In the genomic region with DNA sequence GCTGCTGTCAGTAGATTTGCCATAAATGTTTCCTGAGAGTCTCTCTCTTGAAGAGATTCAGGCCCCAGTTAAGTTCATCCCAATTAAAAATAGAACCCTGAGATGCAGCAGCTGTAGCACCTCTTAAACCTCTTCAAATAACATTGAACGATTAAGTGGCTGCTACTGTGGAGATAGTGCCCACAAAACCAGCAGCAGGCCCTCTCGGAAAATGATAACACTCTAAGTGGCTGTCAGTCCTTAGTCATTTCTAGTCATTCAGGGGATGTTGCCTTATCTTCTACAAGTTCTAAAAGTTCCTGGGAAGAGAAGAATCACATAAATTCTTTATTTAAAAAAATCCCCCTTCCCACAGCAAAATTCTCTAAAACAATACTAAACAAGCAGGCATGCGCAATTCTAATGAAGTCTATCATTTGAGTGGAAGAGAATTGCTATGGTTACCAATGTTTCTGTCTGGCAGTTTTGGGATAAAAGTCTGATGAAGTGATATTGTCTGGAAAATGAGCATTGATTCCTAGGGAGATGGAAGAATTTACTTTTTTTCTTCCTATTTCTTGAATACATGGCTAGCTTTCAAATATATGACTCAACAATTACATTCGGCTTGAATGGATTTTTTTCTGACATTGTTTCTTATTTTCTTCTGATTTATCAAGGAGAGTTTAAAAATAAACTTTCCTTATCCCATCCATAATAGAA, we compare ENCODE assay signal across 1 cellular context.
TF ChIP-seq lines count a peak whose summit lies in the region.

No MANE protein-coding gene starts in this region.

TF ChIP-seq in K562, 482 proteins besides CTCF, POLR2A, EP300 and RAD21 (continued from another document and continues in another):
- TF ChIP-seq, protein P1, sequence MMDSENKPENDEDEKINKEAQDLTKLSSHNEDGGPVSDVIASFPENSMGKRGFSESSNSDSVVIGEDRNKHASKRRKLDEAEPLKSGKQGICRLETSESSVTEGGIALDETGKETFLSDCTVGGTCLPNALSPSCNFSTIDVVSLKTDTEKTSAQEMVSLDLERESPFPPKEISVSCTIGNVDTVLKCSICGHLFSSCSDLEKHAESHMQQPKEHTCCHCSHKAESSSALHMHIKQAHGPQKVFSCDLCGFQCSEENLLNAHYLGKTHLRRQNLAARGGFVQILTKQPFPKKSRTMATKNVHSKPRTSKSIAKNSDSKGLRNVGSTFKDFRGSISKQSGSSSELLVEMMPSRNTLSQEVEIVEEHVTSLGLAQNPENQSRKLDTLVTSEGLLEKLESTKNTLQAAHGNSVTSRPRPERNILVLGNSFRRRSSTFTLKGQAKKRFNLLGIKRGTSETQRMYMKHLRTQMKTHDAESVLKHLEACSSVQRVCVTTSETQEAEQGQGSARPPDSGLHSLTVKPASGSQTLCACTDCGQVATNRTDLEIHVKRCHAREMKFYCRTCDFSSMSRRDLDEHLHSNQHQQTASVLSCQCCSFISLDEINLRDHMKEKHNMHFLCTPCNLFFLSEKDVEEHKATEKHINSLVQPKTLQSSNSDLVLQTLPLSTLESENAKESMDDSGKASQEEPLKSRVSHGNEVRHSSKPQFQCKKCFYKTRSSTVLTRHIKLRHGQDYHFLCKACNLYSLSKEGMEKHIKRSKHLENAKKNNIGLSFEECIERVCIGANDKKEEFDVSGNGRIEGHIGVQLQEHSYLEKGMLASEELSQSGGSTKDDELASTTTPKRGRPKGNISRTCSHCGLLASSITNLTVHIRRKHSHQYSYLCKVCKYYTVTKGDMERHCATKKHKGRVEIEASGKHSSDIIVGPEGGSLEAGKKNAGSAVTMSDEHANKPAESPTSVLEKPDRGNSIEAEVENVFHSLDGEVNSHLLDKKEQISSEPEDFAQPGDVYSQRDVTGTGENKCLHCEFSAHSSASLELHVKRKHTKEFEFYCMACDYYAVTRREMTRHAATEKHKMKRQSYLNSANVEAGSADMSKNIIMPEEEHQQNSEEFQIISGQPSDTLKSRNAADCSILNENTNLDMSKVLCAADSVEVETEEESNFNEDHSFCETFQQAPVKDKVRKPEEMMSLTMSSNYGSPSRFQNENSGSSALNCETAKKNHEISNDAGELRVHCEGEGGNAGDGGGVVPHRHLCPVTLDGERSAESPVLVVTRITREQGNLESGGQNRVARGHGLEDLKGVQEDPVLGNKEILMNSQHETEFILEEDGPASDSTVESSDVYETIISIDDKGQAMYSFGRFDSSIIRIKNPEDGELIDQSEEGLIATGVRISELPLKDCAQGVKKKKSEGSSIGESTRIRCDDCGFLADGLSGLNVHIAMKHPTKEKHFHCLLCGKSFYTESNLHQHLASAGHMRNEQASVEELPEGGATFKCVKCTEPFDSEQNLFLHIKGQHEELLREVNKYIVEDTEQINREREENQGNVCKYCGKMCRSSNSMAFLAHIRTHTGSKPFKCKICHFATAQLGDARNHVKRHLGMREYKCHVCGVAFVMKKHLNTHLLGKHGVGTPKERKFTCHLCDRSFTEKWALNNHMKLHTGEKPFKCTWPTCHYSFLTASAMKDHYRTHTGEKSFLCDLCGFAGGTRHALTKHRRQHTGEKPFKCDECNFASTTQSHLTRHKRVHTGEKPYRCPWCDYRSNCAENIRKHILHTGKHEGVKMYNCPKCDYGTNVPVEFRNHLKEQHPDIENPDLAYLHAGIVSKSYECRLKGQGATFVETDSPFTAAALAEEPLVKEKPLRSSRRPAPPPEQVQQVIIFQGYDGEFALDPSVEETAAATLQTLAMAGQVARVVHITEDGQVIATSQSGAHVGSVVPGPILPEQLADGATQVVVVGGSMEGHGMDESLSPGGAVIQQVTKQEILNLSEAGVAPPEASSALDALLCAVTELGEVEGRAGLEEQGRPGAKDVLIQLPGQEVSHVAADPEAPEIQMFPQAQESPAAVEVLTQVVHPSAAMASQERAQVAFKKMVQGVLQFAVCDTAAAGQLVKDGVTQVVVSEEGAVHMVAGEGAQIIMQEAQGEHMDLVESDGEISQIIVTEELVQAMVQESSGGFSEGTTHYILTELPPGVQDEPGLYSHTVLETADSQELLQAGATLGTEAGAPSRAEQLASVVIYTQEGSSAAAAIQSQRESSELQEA (IDR thresholded peaks at IDR 0.05; ENCODE audit: low read depth) = no peak
- TF ChIP-seq GATAD2B (IDR thresholded peaks at IDR 0.05; ENCODE audit: borderline replicate concordance) = peak; percentile 83
- no peak for TF ChIP-seq BCL6 (CRISPR knock-in tag; IDR thresholded peaks at IDR 0.05)
- no peak for TF ChIP-seq ATF1 (CRISPR knock-in tag; IDR thresholded peaks at IDR 0.05)
- TF ChIP-seq ATF1 (tag; IDR thresholded peaks at IDR 0.05) = peak; percentile 28; the same call in 1 of the 2 replicates
- TF ChIP-seq, protein P2, sequence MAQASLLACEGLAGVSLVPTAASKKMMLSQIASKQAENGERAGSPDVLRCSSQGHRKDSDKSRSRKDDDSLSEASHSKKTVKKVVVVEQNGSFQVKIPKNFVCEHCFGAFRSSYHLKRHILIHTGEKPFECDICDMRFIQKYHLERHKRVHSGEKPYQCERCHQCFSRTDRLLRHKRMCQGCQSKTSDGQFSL (CRISPR knock-in tag; IDR thresholded peaks at IDR 0.05) = no peak
- TF ChIP-seq, protein P2 (tag; IDR thresholded peaks at IDR 0.05) = no peak
- no peak for TF ChIP-seq CBX3 (IDR thresholded peaks at IDR 0.05; ENCODE audit: borderline replicate concordance in 1 of 2, low read length in 2 of 2)
- TF ChIP-seq ZNF232 (CRISPR knock-in tag; IDR thresholded peaks at IDR 0.05) = no peak
- TF ChIP-seq HIVEP1 (CRISPR knock-in tag; IDR thresholded peaks at IDR 0.05) = no peak
- TF ChIP-seq, protein P3, sequence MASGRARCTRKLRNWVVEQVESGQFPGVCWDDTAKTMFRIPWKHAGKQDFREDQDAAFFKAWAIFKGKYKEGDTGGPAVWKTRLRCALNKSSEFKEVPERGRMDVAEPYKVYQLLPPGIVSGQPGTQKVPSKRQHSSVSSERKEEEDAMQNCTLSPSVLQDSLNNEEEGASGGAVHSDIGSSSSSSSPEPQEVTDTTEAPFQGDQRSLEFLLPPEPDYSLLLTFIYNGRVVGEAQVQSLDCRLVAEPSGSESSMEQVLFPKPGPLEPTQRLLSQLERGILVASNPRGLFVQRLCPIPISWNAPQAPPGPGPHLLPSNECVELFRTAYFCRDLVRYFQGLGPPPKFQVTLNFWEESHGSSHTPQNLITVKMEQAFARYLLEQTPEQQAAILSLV (tag; IDR thresholded peaks at IDR 0.05) = no peak
- TF ChIP-seq ETS2 (tag; IDR thresholded peaks at IDR 0.05; ENCODE audit: borderline replicate concordance, poor library complexity, severe bottlenecking) = no peak
- no peak for TF ChIP-seq ELF2 (CRISPR knock-in tag; IDR thresholded peaks at IDR 0.05)
- TF ChIP-seq MEF2A (IDR thresholded peaks at IDR 0.05; ENCODE audit: control insufficient read depth, low read depth, low read length) = peak; percentile 65; the same call in 1 of the 2 replicates
- no peak for TF ChIP-seq MYC (IDR thresholded peaks at IDR 0.05; ENCODE audit: low read depth, low read length)
- TF ChIP-seq MYC (CRISPR knock-in tag; IDR thresholded peaks at IDR 0.05; ENCODE audit: borderline replicate concordance, low read depth) = no peak
- TF ChIP-seq, protein P4, sequence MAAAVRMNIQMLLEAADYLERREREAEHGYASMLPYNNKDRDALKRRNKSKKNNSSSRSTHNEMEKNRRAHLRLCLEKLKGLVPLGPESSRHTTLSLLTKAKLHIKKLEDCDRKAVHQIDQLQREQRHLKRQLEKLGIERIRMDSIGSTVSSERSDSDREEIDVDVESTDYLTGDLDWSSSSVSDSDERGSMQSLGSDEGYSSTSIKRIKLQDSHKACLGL (CRISPR knock-in tag; IDR thresholded peaks at IDR 0.05; ENCODE audit: borderline replicate concordance, poor library complexity, severe bottlenecking) = no peak
- peak; percentile 67; the same call in 1 of the 2 replicates for TF ChIP-seq GATA2 (CRISPR knock-in tag; IDR thresholded peaks at IDR 0.05)
- no peak for TF ChIP-seq SAFB (IDR thresholded peaks at IDR 0.05; ENCODE audit: borderline replicate concordance, low read depth, low read length)
- TF ChIP-seq MYBL2 (IDR thresholded peaks at IDR 0.05; ENCODE audit: low read depth) = no peak
- TF ChIP-seq MYBL2 (CRISPR knock-in tag; IDR thresholded peaks at IDR 0.05; ENCODE audit: borderline replicate concordance) = no peak
- TF ChIP-seq, protein P5, sequence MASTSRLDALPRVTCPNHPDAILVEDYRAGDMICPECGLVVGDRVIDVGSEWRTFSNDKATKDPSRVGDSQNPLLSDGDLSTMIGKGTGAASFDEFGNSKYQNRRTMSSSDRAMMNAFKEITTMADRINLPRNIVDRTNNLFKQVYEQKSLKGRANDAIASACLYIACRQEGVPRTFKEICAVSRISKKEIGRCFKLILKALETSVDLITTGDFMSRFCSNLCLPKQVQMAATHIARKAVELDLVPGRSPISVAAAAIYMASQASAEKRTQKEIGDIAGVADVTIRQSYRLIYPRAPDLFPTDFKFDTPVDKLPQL (IDR thresholded peaks at IDR 0.05; ENCODE audit: extremely low read depth, insufficient read length) = no peak
- no peak for TF ChIP-seq SNIP1 (IDR thresholded peaks at IDR 0.05; ENCODE audit: low read depth)
- no peak for TF ChIP-seq ZNF785 (CRISPR knock-in tag; IDR thresholded peaks at IDR 0.05)
- peak; percentile 80 for TF ChIP-seq JUND (IDR thresholded peaks at IDR 0.05; ENCODE audit: borderline replicate concordance, low read depth, low read length)
- TF ChIP-seq JUND (tag; IDR thresholded peaks at IDR 0.05; ENCODE audit: borderline replicate concordance, low read depth, low read length) = peak; percentile 37; the same call in 1 of the 3 replicates
- TF ChIP-seq, protein P6, sequence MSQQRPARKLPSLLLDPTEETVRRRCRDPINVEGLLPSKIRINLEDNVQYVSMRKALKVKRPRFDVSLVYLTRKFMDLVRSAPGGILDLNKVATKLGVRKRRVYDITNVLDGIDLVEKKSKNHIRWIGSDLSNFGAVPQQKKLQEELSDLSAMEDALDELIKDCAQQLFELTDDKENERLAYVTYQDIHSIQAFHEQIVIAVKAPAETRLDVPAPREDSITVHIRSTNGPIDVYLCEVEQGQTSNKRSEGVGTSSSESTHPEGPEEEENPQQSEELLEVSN (IDR thresholded peaks at IDR 0.05; ENCODE audit: borderline replicate concordance in 1 of 2, extremely low read depth in 1 of 2, insufficient read depth in 1 of 2, insufficient read length in 1 of 2, low read depth in 1 of 2, low read length in 1 of 2, poor library complexity in 1 of 2, severe bottlenecking in 1 of 2) = no peak
- no peak for TF ChIP-seq TCF7 (IDR thresholded peaks at IDR 0.05; ENCODE audit: borderline replicate concordance)
- TF ChIP-seq KLF6 (CRISPR knock-in tag; IDR thresholded peaks at IDR 0.05; ENCODE audit: borderline replicate concordance) = no peak
- TF ChIP-seq PRMT5 (CRISPR knock-in tag; IDR thresholded peaks at IDR 0.05) = no peak
- TF ChIP-seq, protein P7, sequence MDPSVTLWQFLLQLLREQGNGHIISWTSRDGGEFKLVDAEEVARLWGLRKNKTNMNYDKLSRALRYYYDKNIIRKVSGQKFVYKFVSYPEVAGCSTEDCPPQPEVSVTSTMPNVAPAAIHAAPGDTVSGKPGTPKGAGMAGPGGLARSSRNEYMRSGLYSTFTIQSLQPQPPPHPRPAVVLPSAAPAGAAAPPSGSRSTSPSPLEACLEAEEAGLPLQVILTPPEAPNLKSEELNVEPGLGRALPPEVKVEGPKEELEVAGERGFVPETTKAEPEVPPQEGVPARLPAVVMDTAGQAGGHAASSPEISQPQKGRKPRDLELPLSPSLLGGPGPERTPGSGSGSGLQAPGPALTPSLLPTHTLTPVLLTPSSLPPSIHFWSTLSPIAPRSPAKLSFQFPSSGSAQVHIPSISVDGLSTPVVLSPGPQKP (CRISPR knock-in tag; IDR thresholded peaks at IDR 0.05) = no peak
- TF ChIP-seq CBX5 (IDR thresholded peaks at IDR 0.05; ENCODE audit: borderline replicate concordance, low read depth) = no peak
- no peak for TF ChIP-seq SLC30A9 (CRISPR knock-in tag; IDR thresholded peaks at IDR 0.05)
- no peak for TF ChIP-seq ZNF79 (CRISPR knock-in tag; IDR thresholded peaks at IDR 0.05; ENCODE audit: low read depth)
- TF ChIP-seq SIX5 (IDR thresholded peaks at IDR 0.05; ENCODE audit: borderline replicate concordance in 1 of 2, insufficient read depth in 1 of 2, low read depth in 1 of 2, low read length in 2 of 2) = no peak
- TF ChIP-seq KAT2B (IDR thresholded peaks at IDR 0.05; ENCODE audit: low read depth, low read length) = no peak
- TF ChIP-seq SOX6 (IDR thresholded peaks at IDR 0.05) = peak; percentile 80; the same call in 1 of the 2 replicates
- TF ChIP-seq SRSF3 (IDR thresholded peaks at IDR 0.05; ENCODE audit: insufficient read depth, low read length) = no peak
- TF ChIP-seq ZNF668 (CRISPR knock-in tag; IDR thresholded peaks at IDR 0.05) = no peak
- TF ChIP-seq POU5F1 (IDR thresholded peaks at IDR 0.05; ENCODE audit: borderline replicate concordance, low read depth, low read length, partially characterized antibody) = no peak
- no peak for TF ChIP-seq NR4A1 (CRISPR knock-in tag; IDR thresholded peaks at IDR 0.05)
- 0 out of 2 replicates have a peak, but pooled peaks have one; percentile 27 for TF ChIP-seq NR4A1 (tag; IDR thresholded peaks at IDR 0.05)
- TF ChIP-seq KHSRP (IDR thresholded peaks at IDR 0.05) = no peak
- TF ChIP-seq, protein P8, sequence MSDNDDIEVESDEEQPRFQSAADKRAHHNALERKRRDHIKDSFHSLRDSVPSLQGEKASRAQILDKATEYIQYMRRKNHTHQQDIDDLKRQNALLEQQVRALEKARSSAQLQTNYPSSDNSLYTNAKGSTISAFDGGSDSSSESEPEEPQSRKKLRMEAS (CRISPR knock-in tag; IDR thresholded peaks at IDR 0.05) = no peak
- TF ChIP-seq, protein P9, sequence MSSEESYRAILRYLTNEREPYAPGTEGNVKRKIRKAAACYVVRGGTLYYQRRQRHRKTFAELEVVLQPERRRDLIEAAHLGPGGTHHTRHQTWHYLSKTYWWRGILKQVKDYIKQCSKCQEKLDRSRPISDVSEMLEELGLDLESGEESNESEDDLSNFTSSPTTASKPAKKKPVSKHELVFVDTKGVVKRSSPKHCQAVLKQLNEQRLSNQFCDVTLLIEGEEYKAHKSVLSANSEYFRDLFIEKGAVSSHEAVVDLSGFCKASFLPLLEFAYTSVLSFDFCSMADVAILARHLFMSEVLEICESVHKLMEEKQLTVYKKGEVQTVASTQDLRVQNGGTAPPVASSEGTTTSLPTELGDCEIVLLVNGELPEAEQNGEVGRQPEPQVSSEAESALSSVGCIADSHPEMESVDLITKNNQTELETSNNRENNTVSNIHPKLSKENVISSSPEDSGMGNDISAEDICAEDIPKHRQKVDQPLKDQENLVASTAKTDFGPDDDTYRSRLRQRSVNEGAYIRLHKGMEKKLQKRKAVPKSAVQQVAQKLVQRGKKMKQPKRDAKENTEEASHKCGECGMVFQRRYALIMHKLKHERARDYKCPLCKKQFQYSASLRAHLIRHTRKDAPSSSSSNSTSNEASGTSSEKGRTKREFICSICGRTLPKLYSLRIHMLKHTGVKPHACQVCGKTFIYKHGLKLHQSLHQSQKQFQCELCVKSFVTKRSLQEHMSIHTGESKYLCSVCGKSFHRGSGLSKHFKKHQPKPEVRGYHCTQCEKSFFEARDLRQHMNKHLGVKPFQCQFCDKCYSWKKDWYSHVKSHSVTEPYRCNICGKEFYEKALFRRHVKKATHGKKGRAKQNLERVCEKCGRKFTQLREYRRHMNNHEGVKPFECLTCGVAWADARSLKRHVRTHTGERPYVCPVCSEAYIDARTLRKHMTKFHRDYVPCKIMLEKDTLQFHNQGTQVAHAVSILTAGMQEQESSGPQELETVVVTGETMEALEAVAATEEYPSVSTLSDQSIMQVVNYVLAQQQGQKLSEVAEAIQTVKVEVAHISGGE (CRISPR knock-in tag; IDR thresholded peaks at IDR 0.05) = peak in 1 of 3 experiments; percentile 62; a peak in 1 of 6 replicates
- TF ChIP-seq BRD9 (IDR thresholded peaks at IDR 0.05; ENCODE audit: low read depth, partially characterized antibody) = no peak
- TF ChIP-seq ZFP36 (IDR thresholded peaks at IDR 0.05; ENCODE audit: low read depth, low read length, partially characterized antibody) = no peak
- no peak for TF ChIP-seq TAF15 (IDR thresholded peaks at IDR 0.05; ENCODE audit: low read depth, low read length)
